In the genomic region with DNA sequence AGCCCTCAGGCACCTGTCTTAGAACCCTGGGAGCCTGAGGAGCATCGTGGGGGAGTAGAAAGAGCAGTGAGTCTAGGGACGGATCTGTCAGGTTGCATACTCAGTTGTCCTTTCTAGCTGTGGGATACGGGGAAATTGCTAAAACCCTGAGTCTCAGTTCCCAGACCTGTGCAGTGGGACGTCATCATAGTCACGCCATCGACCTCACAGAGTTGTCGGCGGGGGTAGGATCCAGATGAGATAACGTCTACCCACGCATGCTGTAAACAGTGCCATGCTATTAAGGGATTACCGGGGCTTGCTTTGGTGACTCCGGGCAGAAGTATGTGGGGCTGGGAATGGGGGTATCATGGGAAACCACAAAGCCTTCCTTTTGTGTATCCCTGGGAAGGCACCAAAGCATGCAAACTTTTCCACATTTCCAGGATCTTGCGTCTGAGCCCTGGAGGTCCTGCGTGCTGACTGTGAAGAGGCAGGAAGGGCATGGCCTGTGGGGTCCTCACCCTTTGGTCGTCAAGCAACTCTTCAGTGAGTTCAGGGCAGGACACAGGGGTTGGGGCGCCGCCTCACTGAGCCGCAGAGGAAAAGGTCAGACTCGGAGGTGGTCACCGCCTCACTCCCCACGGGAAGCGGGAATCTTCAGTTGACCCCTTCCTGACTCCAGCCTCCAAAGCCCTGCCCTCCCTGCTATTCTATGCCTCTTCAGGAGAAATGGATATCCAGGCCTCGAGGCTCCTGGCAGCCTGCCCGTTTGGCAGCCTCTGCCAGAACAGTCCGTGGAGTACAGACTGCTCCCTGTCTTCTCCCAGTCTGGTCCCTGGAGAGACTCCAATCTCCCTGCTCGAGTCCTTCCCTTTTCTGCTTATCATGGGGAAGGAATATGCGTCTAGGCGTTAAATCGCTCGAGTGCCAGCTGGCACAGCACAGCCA, we compare ENCODE assay signal across 9 cellular contexts.
DNase-seq lines count a peak whose midpoint lies in the region; ATAC-seq and TF ChIP-seq lines count a peak whose summit lies in the region.
"Had no signal": no experiment of that assay in that cellular context is flagged by ENCODE, and none has a peak within 500 bp of the region (broad histone marks: within the 10 kb centered on the region; RNA-seq: fewer than 3 reads in every experiment).

No MANE protein-coding gene starts in this region.

- H3K27ac Mint-ChIP-seq in effector memory CD8-positive, alpha-beta T cell: no peak overlapping the region

- H3K9me3 ChIP-seq in A673 (ENCODE audit: low read depth, low read length, poor library complexity, severe bottlenecking): no peaks in the 10 kb centered on the region

- DNase-seq in A673 (ENCODE audit: low spot score) (peak; percentile 84), NCI-H1694 treated with DMSO at 0.1 percent for 48 hours (lab: John Stamatoyannopoulos, UW) (peak; percentile 85), astrocyte of the cerebellum (ENCODE audit: low read depth) (peak; percentile 93), hepatic stellate cell (ENCODE audit: low spot score) (peak; percentile 72), skeletal muscle cell (ENCODE audit: low read depth) (peak; percentile 99), T-helper 2 cell (no peak)
- DNase-seq in effector memory CD8-positive, alpha-beta T cell: no peak
- DNase-seq: CD4-positive, CD25-positive, alpha-beta regulatory T cell had no signal

- H3K27me3 ChIP-seq in A673 (replicated peaks; ENCODE audit: insufficient read depth, low read depth, low read length, poor library complexity): no peaks in the 10 kb centered on the region

- POLR2A ChIA-PET in A673 (lab: Charles Lee; ENCODE audit: low non-redundant PET): interaction anchor here (0.6 kb wide), 1 partner anchor 1775 kb away, joined by 3 read pairs; no protein-coding TSS in a partner anchor

- in situ Hi-C loops in astrocyte of the cerebellum (cut with HindIII; ENCODE audit: low sequenced_read_pairs): no loop called here

- no peaks in the 10 kb centered on the region for H3K36me3 Mint-ChIP-seq in effector memory CD8-positive, alpha-beta T cell (ENCODE audit: insufficient read depth)
- H3K36me3 Mint-ChIP-seq: CD4-positive, CD25-positive, alpha-beta regulatory T cell had no signal

- peaks cover 22% of the 10 kb centered on the region for H3K4me1 ChIP-seq in A673 (ENCODE audit: insufficient read depth, low read length, poor library complexity, severe bottlenecking)

- no peaks in the 10 kb centered on the region for H3K36me3 ChIP-seq in A673 (ENCODE audit: insufficient read depth, low read length, poor library complexity, severe bottlenecking)

- BruUV-seq in A673 (replicated peaks; lab: Mats Ljungman, UMichigan): no TSS peak

- H3K4me1 Mint-ChIP-seq in effector memory CD8-positive, alpha-beta T cell (ENCODE audit: low read depth in 2 of 2): peaks cover 0 to 4% of the 10 kb centered on the region in 2 donors

- no peaks in the 10 kb centered on the region for H3K9me3 Mint-ChIP-seq in effector memory CD8-positive, alpha-beta T cell
- H3K9me3 Mint-ChIP-seq: CD4-positive, CD25-positive, alpha-beta regulatory T cell had no signal

- H3K4me3 Mint-ChIP-seq in effector memory CD8-positive, alpha-beta T cell: no peak overlapping the region
- H3K4me3 Mint-ChIP-seq: CD4-positive, CD25-positive, alpha-beta regulatory T cell had no signal

- TF ChIP-seq CTCF in A673 (conservative IDR thresholded peaks at IDR 0.05; ENCODE audit: low read depth, low read length) (no peak), astrocyte of the cerebellum (IDR thresholded peaks at IDR 0.05; ENCODE audit: low read depth, low read length, missing control alignments) (no peak)

- H3K27ac ChIP-seq in A673 (ENCODE audit: low read depth, low read length, poor library complexity, severe bottlenecking): peak overlapping the region; percentile 19

- peak overlapping the region; percentile 19 for H3K4me3 ChIP-seq in A673 (ENCODE audit: low read depth, low read length, poor library complexity, severe bottlenecking)
- H3K4me3 ChIP-seq in astrocyte of the cerebellum (ENCODE audit: low read depth, low read length): no peak overlapping the region
- peak overlapping the region; percentile 16 for H3K4me3 ChIP-seq in skeletal muscle cell (ENCODE audit: low read depth, low read length)

- ATAC-seq in GM21825 (IDR thresholded peaks at IDR 0.05; ENCODE audit: unreplicated experiment): no peak
- no peak for ATAC-seq in effector memory CD8-positive, alpha-beta T cell (replicated peaks)

- intact Hi-C loops in A673 (cut with micrococcal nuclease; ENCODE audit: unreplicated experiment): loop anchor here (2.0 to 5.0 kb wide), 2 partner anchors 76 to 489 kb away; no protein-coding TSS in a partner anchor

- CTCF ChIA-PET in A673 (lab: Charles Lee): interaction anchor here (1.4 to 1.9 kb wide), 3 partner anchors 263 to 670 kb away, joined by 3 to 7 read pairs (median 5); no protein-coding TSS in a partner anchor

- H3K27me3 Mint-ChIP-seq in effector memory CD8-positive, alpha-beta T cell: no peaks in the 10 kb centered on the region

Comparison
In these comparisons a context has a peak if more than half of its experiments do, and no peak if none do; other contexts are left out.
1. DNase-seq: peak in A673 (single experiment), NCI-H1694 treated with DMSO at 0.1 percent for 48 hours (single experiment), astrocyte of the cerebellum (single experiment), hepatic stellate cell (single experiment) and skeletal muscle cell (single experiment); none in T-helper 2 cell (0 of 5) and effector memory CD8-positive, alpha-beta T cell (0 of 3).